Comparison of ENCODE assay signal across 1 cellular context in the genomic region with DNA sequence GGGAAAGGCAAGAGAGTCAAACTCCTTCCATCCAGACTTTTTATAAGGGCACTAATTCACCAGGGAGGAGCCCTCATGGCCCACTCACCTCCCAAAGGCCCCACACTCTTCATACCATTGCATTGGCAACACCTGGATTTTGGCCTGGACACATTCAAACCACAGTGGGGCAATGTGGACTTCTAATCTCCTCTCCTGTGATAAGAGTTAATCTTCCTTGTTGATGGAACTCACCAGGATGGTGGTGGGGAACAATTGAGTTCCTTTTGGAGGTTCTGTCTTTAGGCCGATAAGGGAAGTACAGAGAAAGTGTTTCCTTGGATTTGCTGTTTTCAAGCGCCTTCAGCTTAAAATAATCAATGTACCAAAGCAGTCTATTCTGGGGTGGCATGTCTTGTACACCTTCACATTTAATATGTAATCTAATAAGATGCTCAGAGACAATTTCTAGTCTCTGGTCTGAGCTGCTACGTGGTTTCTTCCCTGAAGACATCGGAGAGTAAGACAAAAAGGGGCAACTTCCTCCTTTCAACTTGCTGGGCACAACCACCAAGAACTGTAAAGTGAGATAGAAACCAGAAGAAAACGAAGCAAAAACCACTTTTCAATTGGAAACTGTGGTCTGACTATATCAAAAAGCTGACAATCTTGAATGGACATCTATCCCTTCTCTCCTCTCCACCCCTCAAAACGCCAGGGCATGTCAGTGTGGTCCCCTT.
TF ChIP-seq lines count a peak whose summit lies in the region.

No MANE protein-coding gene starts in this region.

TF ChIP-seq in H1, 55 proteins besides CTCF, POLR2A, EP300 and RAD21 (continued from another document):
- TF ChIP-seq ZNF274 (IDR thresholded peaks at IDR 0.05; ENCODE audit: borderline replicate concordance, extremely low read depth, low read length), result no peak
- no peak for TF ChIP-seq KDM5A (IDR thresholded peaks at IDR 0.05; ENCODE audit: low read length)
- TF ChIP-seq NRF1 (IDR thresholded peaks at IDR 0.05; ENCODE audit: low read depth, low read length), result no peak
- no peak for TF ChIP-seq CTBP2 (IDR thresholded peaks at IDR 0.05; ENCODE audit: borderline replicate concordance, insufficient read depth, insufficient read length, low read length)
- TF ChIP-seq, protein P1, sequence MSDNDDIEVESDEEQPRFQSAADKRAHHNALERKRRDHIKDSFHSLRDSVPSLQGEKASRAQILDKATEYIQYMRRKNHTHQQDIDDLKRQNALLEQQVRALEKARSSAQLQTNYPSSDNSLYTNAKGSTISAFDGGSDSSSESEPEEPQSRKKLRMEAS (IDR thresholded peaks at IDR 0.05), result no peak
- no peak for TF ChIP-seq NANOG (IDR thresholded peaks at IDR 0.05; ENCODE audit: insufficient read depth, low read depth, low read length, poor library complexity, severe bottlenecking)
- TF ChIP-seq, protein P2, sequence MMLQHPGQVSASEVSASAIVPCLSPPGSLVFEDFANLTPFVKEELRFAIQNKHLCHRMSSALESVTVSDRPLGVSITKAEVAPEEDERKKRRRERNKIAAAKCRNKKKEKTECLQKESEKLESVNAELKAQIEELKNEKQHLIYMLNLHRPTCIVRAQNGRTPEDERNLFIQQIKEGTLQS (IDR thresholded peaks at IDR 0.05; ENCODE audit: insufficient read depth, low read depth, low read length), result no peak
- no peak for TF ChIP-seq CHD1 (IDR thresholded peaks at IDR 0.05; ENCODE audit: low read depth, low read length)
- TF ChIP-seq, protein P3, sequence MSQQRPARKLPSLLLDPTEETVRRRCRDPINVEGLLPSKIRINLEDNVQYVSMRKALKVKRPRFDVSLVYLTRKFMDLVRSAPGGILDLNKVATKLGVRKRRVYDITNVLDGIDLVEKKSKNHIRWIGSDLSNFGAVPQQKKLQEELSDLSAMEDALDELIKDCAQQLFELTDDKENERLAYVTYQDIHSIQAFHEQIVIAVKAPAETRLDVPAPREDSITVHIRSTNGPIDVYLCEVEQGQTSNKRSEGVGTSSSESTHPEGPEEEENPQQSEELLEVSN (IDR thresholded peaks at IDR 0.05), result no peak
- TF ChIP-seq SAP30 (IDR thresholded peaks at IDR 0.05; ENCODE audit: insufficient read depth, insufficient replicate concordance, low read length), result no peak
- TF ChIP-seq TAF1 (IDR thresholded peaks at IDR 0.05; ENCODE audit: low read depth, low read length), result no peak
- TF ChIP-seq JUN (IDR thresholded peaks at IDR 0.05; ENCODE audit: low read depth, low read length), result no peak
